8 cellular contexts compared by ENCODE assay signal in the genomic region with DNA sequence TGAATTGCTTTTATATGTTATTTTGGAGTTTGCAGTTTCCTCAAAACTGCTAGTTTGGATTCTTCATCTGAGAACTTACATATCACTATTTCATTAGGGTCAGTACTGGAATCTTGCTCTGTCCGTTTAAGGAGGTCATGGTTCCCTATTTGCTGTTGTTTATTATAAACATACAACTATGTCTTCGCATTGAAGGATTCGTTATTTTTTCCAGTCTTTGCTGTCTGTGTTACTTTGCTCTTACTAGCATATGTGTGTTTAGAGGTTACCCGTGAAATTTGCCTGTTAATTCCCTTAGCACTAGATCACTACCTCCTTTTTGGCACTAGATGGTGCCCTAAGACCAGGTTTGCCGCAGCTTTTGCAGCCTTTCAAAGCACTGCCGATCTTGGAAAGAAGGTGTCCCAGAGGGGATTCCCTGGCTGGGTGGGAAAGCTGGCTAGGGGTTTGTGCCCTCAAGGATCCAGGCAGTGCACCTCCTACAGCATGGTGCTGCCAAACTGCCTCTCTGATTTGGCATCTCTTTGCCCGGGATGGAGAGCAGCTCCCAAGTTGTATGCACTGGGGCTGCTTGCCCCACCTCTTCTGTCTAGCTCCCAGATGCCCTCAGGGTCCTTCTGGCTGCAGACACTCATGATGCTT.
DNase-seq lines count a peak whose midpoint lies in the region; ATAC-seq and TF ChIP-seq lines count a peak whose summit lies in the region.

No MANE protein-coding gene starts in this region.

- H3F3A ChIP-seq in PC-3 (ENCODE audit: low read length, unreplicated experiment): no peaks in the 10 kb centered on the region

- H3K27me3 ChIP-seq in PC-3 (ENCODE audit: low read length) (peaks cover 16% of the 10 kb centered on the region), thyroid gland (no peaks in the 10 kb centered on the region)

- no peaks in the 10 kb centered on the region for H4K20me1 ChIP-seq in PC-3 (ENCODE audit: low read length)

- H3K9ac ChIP-seq in PC-3 (ENCODE audit: low read length): no peak overlapping the region

- peak overlapping the region; percentile 72 for H3K4me2 ChIP-seq in PC-3 (ENCODE audit: low read length)

- H3K27ac ChIP-seq in PC-3 (ENCODE audit: low read length) (no peak overlapping the region), thyroid gland (no peak overlapping the region)

- DNase-seq in DMS153 treated with DMSO at 0.1 percent for 48 hours (lab: John Stamatoyannopoulos, UW; ENCODE audit: unreplicated experiment): peak; percentile 2
- peak; percentile 69 for DNase-seq in HT-29 (ENCODE audit: low spot score)
- DNase-seq in PC-3: peak; percentile 62
- DNase-seq in activated T-cell treated with anti-CD3 and anti-CD28 coated beads for 48 hours (ENCODE audit: low read depth): peak; percentile 40
- peak; percentile 71 for DNase-seq in fibroblast of pulmonary artery (ENCODE audit: low read depth)
- DNase-seq in non-pigmented ciliary epithelial cell (ENCODE audit: low read depth): peak; percentile 24
- peak; percentile 48 to 57 for DNase-seq in thyroid gland

- TF ChIP-seq CTCF in PC-3 (conservative IDR thresholded peaks at IDR 0.05; ENCODE audit: low read depth, low read length): peak; percentile 83
- peak; percentile 75 for TF ChIP-seq CTCF in fibroblast of pulmonary artery (IDR thresholded peaks at IDR 0.05; ENCODE audit: low read length, missing control alignments)
- TF ChIP-seq CTCF in thyroid gland (IDR thresholded peaks at IDR 0.05): peak; percentile 15 to 93 (median 80)

- no peaks in the 10 kb centered on the region for H3K9me2 ChIP-seq in PC-3 (replicated peaks; ENCODE audit: low read length)

- intact Hi-C loops in PC-3 (cut with micrococcal nuclease): loop anchor here (1.0 to 10.0 kb wide), 2 partner anchors 222 to 540 kb away; no protein-coding TSS in a partner anchor
- intact Hi-C loops in thyroid gland (cut with DNase I): no loop called here

- H3K4me1 ChIP-seq in PC-3 (ENCODE audit: insufficient read depth, low read length): no peaks in the 10 kb centered on the region
- H3K4me1 ChIP-seq in thyroid gland: no peaks in the 10 kb centered on the region

- H3K9me3 ChIP-seq in PC-3 (ENCODE audit: low read length) (no peaks in the 10 kb centered on the region), thyroid gland (no peaks in the 10 kb centered on the region)

- POLR2A ChIA-PET in PC-3 (lab: Charles Lee; ENCODE audit: unreplicated experiment): no interaction called here

- ATAC-seq in GM21381 (IDR thresholded peaks at IDR 0.05; ENCODE audit: unreplicated experiment) (peak; percentile 85), PC-3 (peak; percentile 51)

- no peaks in the 10 kb centered on the region for H3K79me2 ChIP-seq in PC-3 (ENCODE audit: low read length)

- CTCF ChIA-PET in PC-3 (lab: Charles Lee): no interaction called here

- H3K36me3 ChIP-seq in PC-3 (ENCODE audit: low read depth, low read length) (no peaks in the 10 kb centered on the region), thyroid gland (no peaks in the 10 kb centered on the region)

- H3K4me3 ChIP-seq in PC-3 (ENCODE audit: low read length) (0 out of 2 replicates have a peak overlapping the region, but pooled peaks have one; percentile 28), fibroblast of pulmonary artery (replicated peaks; ENCODE audit: low read depth, low read length) (no peak overlapping the region), thyroid gland (replicated peaks in 1 of 3) (no peak overlapping the region)

- TF ChIP-seq POLR2A in thyroid gland (IDR thresholded peaks at IDR 0.05): no peak

- peak overlapping the region; percentile 35; the same call in 1 of the 2 replicates for H2AFZ ChIP-seq in PC-3 (ENCODE audit: low read length)

- no TSS peak for BruUV-seq in PC-3 (replicated peaks; lab: Mats Ljungman, UMichigan)

- 8 to 11% methylated on average over 7 of the region's 7 CpGs for WGBS in thyroid gland, 2 donors

Comparison
In these comparisons a context has a peak if more than half of its experiments do, and no peak if none do; other contexts are left out.
1. DNase-seq: peak in every context shown above with its lines; median percentile 71 in fibroblast of pulmonary artery; 69 in HT-29; 62 in PC-3; 52 in thyroid gland; 40 in activated T-cell treated with anti-CD3 and anti-CD28 coated beads for 48 hours; 24 in non-pigmented ciliary epithelial cell; 2 in DMS153 treated with DMSO at 0.1 percent for 48 hours.